ENCODE assay signal across 8 cellular contexts in the genomic region with DNA sequence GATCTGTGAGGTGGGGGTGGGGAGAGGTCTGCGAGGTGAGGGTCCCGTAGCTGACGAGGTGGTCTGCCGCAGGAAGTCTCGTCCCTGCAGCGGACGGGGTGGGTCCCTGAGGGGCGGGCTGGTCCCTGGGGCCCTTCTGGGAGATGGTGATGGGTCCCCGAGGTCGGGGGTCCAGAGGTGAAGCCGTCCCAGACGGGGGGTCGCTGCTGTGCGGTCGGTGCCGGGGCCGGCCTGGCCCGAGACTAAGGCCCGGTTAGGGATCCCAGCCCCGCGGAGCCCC. TPM values are rescaled to one million over a fixed set of nuclear protein-coding genes. Genes with fewer than 3 reads are reported as not detected.
A peak's percentile ranks its signal among the peaks of the same experiment; 100 is the strongest.
DNase-seq lines count a peak whose midpoint lies in the region; ATAC-seq and TF ChIP-seq lines count a peak whose summit lies in the region.

No MANE protein-coding gene starts in this region.

- peak overlapping the region; percentile 89 for H3K4me2 ChIP-seq in DND-41 (ENCODE audit: insufficient read depth, low read length)

- peak overlapping the region; percentile 89 for H2AFZ ChIP-seq in DND-41 (ENCODE audit: low read depth, low read length)

- H3K4me1 Mint-ChIP-seq in nephron: peaks cover 38% of the 10 kb centered on the region

- H3K36me3 ChIP-seq in DND-41 (ENCODE audit: insufficient read depth, low read length): no peaks in the 10 kb centered on the region
- no peaks in the 10 kb centered on the region for H3K36me3 ChIP-seq in colonic mucosa

- no peaks in the 10 kb centered on the region for H3K27me3 Mint-ChIP-seq in nephron (ENCODE audit: low read depth)

- H3K9me3 Mint-ChIP-seq in nephron: no peaks in the 10 kb centered on the region

- H3K36me3 Mint-ChIP-seq in nephron (ENCODE audit: low read depth): peaks cover 4% of the 10 kb centered on the region

- peak overlapping the region; percentile 89 to 94 (median 92) for H3K4me3 Mint-ChIP-seq in nephron

- DNase-seq in DND-41: no peak
- DNase-seq in HL-60 (ENCODE audit: low read depth in 1 of 2, low spot score in 1 of 2): no peak
- no peak for DNase-seq in colonic mucosa
- DNase-seq in SW 1271 (lab: John Stamatoyannopoulos, UW): no peak
- DNase-seq in hepatic stellate cell (ENCODE audit: low spot score): no peak

- H3K27me3 ChIP-seq in DND-41 (ENCODE audit: insufficient read depth, low read length, poor library complexity): no peaks in the 10 kb centered on the region
- H3K27me3 ChIP-seq in HL-60 (ENCODE audit: insufficient read depth, poor library complexity, severe bottlenecking): peaks cover 31% of the 10 kb centered on the region
- H3K27me3 ChIP-seq in colonic mucosa: no peaks in the 10 kb centered on the region

- no peaks in the 10 kb centered on the region for H3K9me3 ChIP-seq in DND-41 (ENCODE audit: insufficient read depth, low read length, severe bottlenecking)
- H3K9me3 ChIP-seq in colonic mucosa: no peaks in the 10 kb centered on the region

- H3K4me3 ChIP-seq in DND-41 (ENCODE audit: low read depth in 1 of 2, low read length in 2 of 2): peak overlapping the region; percentile 54 to 76; a peak in 3 of 4 replicates
- peak overlapping the region; percentile 39 for H3K4me3 ChIP-seq in HL-60 (replicated peaks; ENCODE audit: insufficient read depth, low read length)
- H3K4me3 ChIP-seq in colonic mucosa: peak overlapping the region; percentile 95

- H3K79me2 ChIP-seq in DND-41 (ENCODE audit: insufficient read depth, low read length): peaks cover 7% of the 10 kb centered on the region

- intact Hi-C loops in colonic mucosa (cut with DNase I): no loop called here

- H3K9ac ChIP-seq in DND-41 (ENCODE audit: low read depth, low read length) (peak overlapping the region; percentile 84), colonic mucosa (ENCODE audit: low read depth in 2 of 2, low read length in 2 of 2) (peak overlapping the region; percentile 76 to 98)

- TF ChIP-seq CTCF in DND-41 (IDR thresholded peaks at IDR 0.05; ENCODE audit: borderline replicate concordance, extremely low read depth, low read length, poor library complexity, severe bottlenecking): no peak
- no peak for TF ChIP-seq CTCF in HL-60 (IDR thresholded peaks at IDR 0.05; ENCODE audit: insufficient read depth, low read length)
- no peak for TF ChIP-seq CTCF in colonic mucosa (IDR thresholded peaks at IDR 0.05)
- no peak for TF ChIP-seq CTCF in nephron (IDR thresholded peaks at IDR 0.05; ENCODE audit: unreplicated experiment in 3 of 3)

- H4K20me1 ChIP-seq in DND-41 (ENCODE audit: insufficient read depth, low read length): peaks cover 10% of the 10 kb centered on the region; the same call in 1 of the 2 replicates

- H3K4me1 ChIP-seq in DND-41 (ENCODE audit: insufficient read depth, low read length) (peaks cover 17% of the 10 kb centered on the region), colonic mucosa (peaks cover 26% of the 10 kb centered on the region)

- H3K27ac ChIP-seq in DND-41 (ENCODE audit: low read length) (peak overlapping the region; percentile 25; the same call in 1 of the 2 replicates), HL-60 (replicated peaks) (no peak overlapping the region), colonic mucosa (peak overlapping the region; percentile 78)

- H3K27ac Mint-ChIP-seq in nephron: peak overlapping the region in 1 of 3 experiments; percentile 63

- ATAC-seq in DND-41 (ENCODE audit: insufficient read depth, low read depth) (peak; percentile 32; the same call in 2 of the 3 replicates), HG03097 (IDR thresholded peaks at IDR 0.05; ENCODE audit: low FRiP score, unreplicated experiment) (no peak), HG03135 (IDR thresholded peaks at IDR 0.05; ENCODE audit: unreplicated experiment) (no peak)

RNA-seq across cellular contexts. Expression of a gene that starts 0.4 kb away (rescaled TPM):
- 100 to 1,000 TPM; 133 to 142 TPM for total RNA-seq in colonic mucosa

RNA-seq across cellular contexts. Expression of a gene that starts 26.6 kb away (rescaled TPM):
- 1,000 to 10,000 TPM; 2,653 to 6,886 TPM for total RNA-seq in colonic mucosa

RNA-seq across cellular contexts. Expression of a gene that starts 27.9 kb away (rescaled TPM):
- total RNA-seq in colonic mucosa: 1,000 to 10,000 TPM; 1,555 to 3,531 TPM

RNA-seq across cellular contexts. Expression of a gene that starts 37.0 kb away (rescaled TPM):
- total RNA-seq in colonic mucosa: 1 to 10 TPM; 1.3 to 1.6 TPM

Comparison
In these comparisons a context has a peak if more than half of its experiments do, and no peak if none do; other contexts are left out.
1. H3K4me3 ChIP-seq: peak in every context shown above with its lines; median percentile 95 in colonic mucosa; 65 in DND-41; 39 in HL-60.